ENCODE assay signal across 13 cellular contexts in genomic region chr7:101818699-101819071, GRCh38. TPM values are rescaled to one million over a fixed set of nuclear protein-coding genes. Genes with fewer than 3 reads are reported as not detected.
DNase-seq lines count a peak whose midpoint lies in the region; ATAC-seq, FAIRE-seq and TF ChIP-seq lines count a peak whose summit lies in the region.
"Had no signal": no experiment of that assay in that cellular context is flagged by ENCODE, and none has a peak within 500 bp of the region (broad histone marks: within the 10 kb centered on the region; RNA-seq: fewer than 3 reads in every experiment).

No MANE protein-coding gene starts in this region.

- peaks cover 48% of the 10 kb centered on the region for H4K20me1 ChIP-seq in GM23338 (replicated peaks; ENCODE audit: insufficient read depth)

- no peak overlapping the region for H3K27ac Mint-ChIP-seq in GM23338
- H3K27ac Mint-ChIP-seq in activated T-helper 1 cell treated with anti-CD3 and anti-CD28 coated beads, Interleukin-12 subunit alpha, Interleukin-12 subunit beta, Interleukin-2, Interleukin-4 antibody, amounts not matched to agents 30 ng/mL and 10 ng/mL and 1 ng/mL, durations not matched to agents 14 hours and 24 hours and 36 hours, result no peak overlapping the region
- H3K27ac Mint-ChIP-seq: stimulated activated naive B cell treated with anti-CD40 and anti-IgM and Interleukin-4, amounts not matched to agents 10 μg/mL and 1 μg/mL and 100 μg/mL, for 72 hours had no signal

- H3K4me1 Mint-ChIP-seq in GM23338, result peaks cover 59% of the 10 kb centered on the region
- peaks cover 17% of the 10 kb centered on the region for H3K4me1 Mint-ChIP-seq in activated T-helper 1 cell treated with anti-CD3 and anti-CD28 coated beads, Interleukin-12 subunit alpha, Interleukin-12 subunit beta, Interleukin-2, Interleukin-4 antibody, amounts not matched to agents 30 ng/mL and 10 ng/mL and 1 ng/mL, durations not matched to agents 14 hours and 24 hours and 36 hours (ENCODE audit: low read depth)

- no peak overlapping the region for H2AFZ ChIP-seq in GM23338

- ATAC-seq in GM23338 (no peak), left lobe of liver (no peak)
- no peak for ATAC-seq in activated CD4-positive, CD25-positive, alpha-beta regulatory T cell treated with anti-CD3 and anti-CD28 coated beads, Interleukin-2, amount 50 U/mL, for 24 hours
- ATAC-seq: left ventricle myocardium superior; stimulated activated naive B cell treated with anti-CD40 and anti-IgM and Interleukin-4, amounts not matched to agents 10 μg/mL and 1 μg/mL and 100 μg/mL, for 72 hours had no signal

- TF ChIP-seq EP300 in ovary (IDR thresholded peaks at IDR 0.05), result no peak

- WGBS in ovary, 3 donors, result 86 to 93% (median 89%) methylated on average over 11 of the region's 11 CpGs

- peaks cover 57% of the 10 kb centered on the region for H3K4me1 ChIP-seq in GM23338 (ENCODE audit: insufficient read depth)
- H3K4me1 ChIP-seq in skeletal muscle tissue (ENCODE audit: control insufficient read depth in 3 of 3, insufficient read depth in 3 of 3, low read length in 3 of 3), result peaks cover 24 to 45% (median 27%) of the 10 kb centered on the region in 3 donors
- peaks cover 3% of the 10 kb centered on the region for H3K4me1 ChIP-seq in ovary (ENCODE audit: insufficient read depth)

- peak overlapping the region; percentile 84 for H3K4me3 Mint-ChIP-seq in GM23338
- H3K4me3 Mint-ChIP-seq in activated T-helper 1 cell treated with anti-CD3 and anti-CD28 coated beads, Interleukin-12 subunit alpha, Interleukin-12 subunit beta, Interleukin-2, Interleukin-4 antibody, amounts not matched to agents 30 ng/mL and 10 ng/mL and 1 ng/mL, durations not matched to agents 14 hours and 24 hours and 36 hours, result peak overlapping the region; percentile 77

- DNase-seq in GM23338 (ENCODE audit: low spot score) (no peak), left lobe of liver (ENCODE audit: low spot score) (peak; percentile 44), GM12892 (ENCODE audit: insufficient read length) (no peak), ovary (no peak), T-helper 9 cell (no peak)
- no peak for DNase-seq in activated T-helper 1 cell treated with anti-CD3 and anti-CD28 coated beads, Interleukin-12 subunit alpha, Interleukin-12 subunit beta, Interleukin-2, Interleukin-4 antibody, amounts not matched to agents 30 ng/mL and 10 ng/mL and 1 ng/mL, durations not matched to agents 14 hours and 24 hours and 36 hours (ENCODE audit: low spot score)
- DNase-seq: activated naive CD4-positive, alpha-beta T cell treated with Interleukin-2 at 50 U/mL for 16 hours; left ventricle myocardium superior; NCI-H1417 treated with DMSO at 0.1 percent for 48 hours; stimulated activated naive B cell treated with anti-CD40 and anti-IgM and Interleukin-4, amounts not matched to agents 10 μg/mL and 1 μg/mL and 100 μg/mL, for 72 hours had no signal

- peak overlapping the region; percentile 88 for H3K4me2 ChIP-seq in GM23338

- H3K9me3 ChIP-seq in skeletal muscle tissue (ENCODE audit: control insufficient read depth in 3 of 3, low read length in 3 of 3) (no peaks in the 10 kb centered on the region), ovary (no peaks in the 10 kb centered on the region)
- H3K9me3 ChIP-seq: Peyer's patch had no signal

- H3K27ac ChIP-seq in GM23338 (ENCODE audit: low read depth), result no peak overlapping the region
- no peak overlapping the region for H3K27ac ChIP-seq in skeletal muscle tissue (ENCODE audit: low read depth, low read length)
- peak overlapping the region in 1 of 2 donors; percentile 80 for H3K27ac ChIP-seq in ovary
- H3K27ac ChIP-seq: Peyer's patch had no signal

- no peaks in the 10 kb centered on the region for H3K36me3 ChIP-seq in GM23338 (ENCODE audit: insufficient read depth)
- H3K36me3 ChIP-seq in skeletal muscle tissue (ENCODE audit: control insufficient read depth in 3 of 3, insufficient read depth in 3 of 3, low read length in 3 of 3), result no peaks in the 10 kb centered on the region
- no peaks in the 10 kb centered on the region for H3K36me3 ChIP-seq in ovary
- H3K36me3 ChIP-seq: Peyer's patch had no signal

- no peaks in the 10 kb centered on the region for H3K9me2 ChIP-seq in GM23338 (ENCODE audit: insufficient read depth)

- H3K4me3 ChIP-seq in GM23338 (peak overlapping the region; percentile 63), skeletal muscle tissue (ENCODE audit: low read length in 3 of 3) (peak overlapping the region in 2 of 3 donors; percentile 7 to 33), ovary (no peak overlapping the region)

- TF ChIP-seq CTCF in GM23338 (conservative IDR thresholded peaks at IDR 0.05; ENCODE audit: low read depth in 2 of 2) (no peak), ovary (IDR thresholded peaks at IDR 0.05) (no peak)

- no peak for TF ChIP-seq POLR2A in GM12892 (IDR thresholded peaks at IDR 0.05; ENCODE audit: low read depth, low read length)
- TF ChIP-seq POLR2A in ovary (IDR thresholded peaks at IDR 0.05), result no peak

- H3K9ac ChIP-seq in skeletal muscle tissue (ENCODE audit: low read depth in 1 of 3, low read length in 3 of 3), result peak overlapping the region in 1 of 3 donors; percentile 78

- H3K27me3 Mint-ChIP-seq in GM23338 (ENCODE audit: insufficient read depth, low read depth, poor library complexity), result peaks cover 12% of the 10 kb centered on the region
- H3K27me3 Mint-ChIP-seq in activated T-helper 1 cell treated with anti-CD3 and anti-CD28 coated beads, Interleukin-12 subunit alpha, Interleukin-12 subunit beta, Interleukin-2, Interleukin-4 antibody, amounts not matched to agents 30 ng/mL and 10 ng/mL and 1 ng/mL, durations not matched to agents 14 hours and 24 hours and 36 hours (ENCODE audit: insufficient read depth), result peaks cover 26% of the 10 kb centered on the region
- H3K27me3 Mint-ChIP-seq: stimulated activated naive B cell treated with anti-CD40 and anti-IgM and Interleukin-4, amounts not matched to agents 10 μg/mL and 1 μg/mL and 100 μg/mL, for 72 hours had no signal

- no peaks in the 10 kb centered on the region; the same call in 2 of the 3 replicates for H3K9me3 Mint-ChIP-seq in GM23338
- H3K9me3 Mint-ChIP-seq in activated T-helper 1 cell treated with anti-CD3 and anti-CD28 coated beads, Interleukin-12 subunit alpha, Interleukin-12 subunit beta, Interleukin-2, Interleukin-4 antibody, amounts not matched to agents 30 ng/mL and 10 ng/mL and 1 ng/mL, durations not matched to agents 14 hours and 24 hours and 36 hours, result no peaks in the 10 kb centered on the region
- H3K9me3 Mint-ChIP-seq: stimulated activated naive B cell treated with anti-CD40 and anti-IgM and Interleukin-4, amounts not matched to agents 10 μg/mL and 1 μg/mL and 100 μg/mL, for 72 hours had no signal

- peaks cover 63% of the 10 kb centered on the region for H3K79me2 ChIP-seq in GM23338 (replicated peaks; ENCODE audit: insufficient read depth)

- peaks cover 7% of the 10 kb centered on the region; the same call in 1 of the 2 replicates for H3F3A ChIP-seq in GM23338 (replicated peaks; ENCODE audit: low read depth)

- peaks cover 11% of the 10 kb centered on the region for H3K27me3 ChIP-seq in GM23338 (ENCODE audit: insufficient read depth)
- no peaks in the 10 kb centered on the region for H3K27me3 ChIP-seq in skeletal muscle tissue (ENCODE audit: control insufficient read depth in 3 of 3, insufficient read depth in 3 of 3, low read length in 3 of 3)
- H3K27me3 ChIP-seq in ovary, result no peaks in the 10 kb centered on the region
- H3K27me3 ChIP-seq: Peyer's patch had no signal

- no peak for FAIRE-seq in GM12892 (lab: Jason Lieb, UNC)

- no peaks in the 10 kb centered on the region; the same call in 1 of the 3 replicates for H3K36me3 Mint-ChIP-seq in GM23338 (ENCODE audit: low read depth)
- H3K36me3 Mint-ChIP-seq in activated T-helper 1 cell treated with anti-CD3 and anti-CD28 coated beads, Interleukin-12 subunit alpha, Interleukin-12 subunit beta, Interleukin-2, Interleukin-4 antibody, amounts not matched to agents 30 ng/mL and 10 ng/mL and 1 ng/mL, durations not matched to agents 14 hours and 24 hours and 36 hours (ENCODE audit: low read depth), result peaks cover 4% of the 10 kb centered on the region

- intact Hi-C loops in activated T-helper 1 cell treated with anti-CD3 and anti-CD28 coated beads, Interleukin-12 subunit alpha, Interleukin-12 subunit beta, Interleukin-2, Interleukin-4 antibody, amounts not matched to agents 30 ng/mL and 10 ng/mL and 1 ng/mL, durations not matched to agents 14 hours and 24 hours and 36 hours (cut with micrococcal nuclease), result loop anchor here (5.0 kb wide), 1 partner anchor 216 kb away; no protein-coding TSS in a partner anchor
- intact Hi-C loops in ovary (cut with DNase I), result loop anchor here (5.0 to 10.0 kb wide), 9 partner anchors 56 to 419 kb away; no protein-coding TSS in a partner anchor

TF ChIP-seq in GM23338, 12 proteins besides CTCF, POLR2A, EP300 and RAD21 (continues in another document):
- TF ChIP-seq STAT1 (IDR thresholded peaks at IDR 0.05; ENCODE audit: unreplicated experiment), result no peak
- TF ChIP-seq CREB1 (CRISPR knock-in tag; IDR thresholded peaks at IDR 0.05; ENCODE audit: low read depth), result no peak

RNA-seq across cellular contexts. Expression of gene CUX1, which starts 1.3 kb away (rescaled TPM):
- total RNA-seq in GM23338 (2014; rRNA removed; shearing (Covaris generic)), result 41.4 and 64.0 TPM in 2 replicates
- polyA plus RNA-seq in GM23338 (2016; fragmentation: Nextera tagmentation; extraction: Ambion mirVana) (40.1 and 49.9 TPM in 2 replicates), ovary (100 to 1,000 TPM in 1 of 2 donors, 10 to 100 TPM in 1; 42.2 to 139 TPM)
- total RNA-seq in activated T-helper 1 cell treated with anti-CD3 and anti-CD28 coated beads, Interleukin-12 subunit alpha, Interleukin-12 subunit beta, Interleukin-2, Interleukin-4 antibody, amounts not matched to agents 30 ng/mL and 10 ng/mL and 1 ng/mL, durations not matched to agents 14 hours and 24 hours and 36 hours, result 26.1 and 26.9 TPM in 2 replicates
- total RNA-seq in left lobe of liver (42.0 TPM), skeletal muscle tissue (18.3 TPM), ovary (100 to 1,000 TPM in 5 of 7 donors, 10 to 100 TPM in 2; 57.8 to 151 (median 126) TPM)
- 15.0 TPM for polyA plus RNA-seq in GM12892 (2012; ENCODE audit: missing spikeins)
